Comparison of ENCODE assay signal across 24 cellular contexts in genomic region chr11:67516806-67517205, GRCh38. TPM values are rescaled to one million over a fixed set of nuclear protein-coding genes. Genes with fewer than 3 reads are reported as not detected.
"Had no signal": no experiment of that assay in that cellular context is flagged by ENCODE, and none has a peak within 500 bp of the region (broad histone marks: within the 10 kb centered on the region; RNA-seq: fewer than 3 reads in every experiment).

No MANE protein-coding gene starts in this region.

- FAIRE-seq: K562, RCC 7860 had no signal

- H3K4me3 ChIP-seq: K562, SJSA1, SK-N-MC had no signal

- H3K27ac Mint-ChIP-seq: IgD-negative memory B cell had no signal

- H3K4me1 ChIP-seq: SJSA1 had no signal

- DNase-seq: MV-4-11, NCI-H1048, NCI-H1105, NCI-H1417, NCI-H1436 treated with DMSO at 0.1 percent for 48 hours, NCI-H1694, NCI-H187 treated with DMSO at 0.1 percent for 48 hours, NCI-H2029 treated with DMSO at 0.1 percent for 48 hours, NCI-H2171 treated with DMSO at 0.1 percent for 48 hours, NCI-H345, NCI-H446 treated with DMSO at 0.1 percent for 48 hours, NCI-H510A treated with DMSO at 0.1 percent for 48 hours, NCI-H526, Right ventricle myocardium superior, RPMI8226, SIG-M5 had no signal

- H3K9me3 Mint-ChIP-seq: IgD-negative memory B cell had no signal

- H3K36me3 Mint-ChIP-seq: IgD-negative memory B cell had no signal

- H3K9me3 ChIP-seq: SJSA1 had no signal

- ATAC-seq: K562 had no signal

- H3K36me3 ChIP-seq: SJSA1 had no signal

- H3K27ac ChIP-seq: SJSA1, SK-N-MC had no signal

- H3K4me3 Mint-ChIP-seq: IgD-negative memory B cell had no signal

RNA-seq across cellular contexts. Expression of gene CABP2, which starts 6.4 kb away (rescaled TPM):
- total RNA-seq: HT1080, K562, LHCN-M2, MCF 10A, Right ventricle myocardium superior, SJSA1 had no signal
- polyA plus RNA-seq: IgD-negative memory B cell, K562 had no signal
